ENCODE assay signal across 8 cellular contexts in the genomic region with DNA sequence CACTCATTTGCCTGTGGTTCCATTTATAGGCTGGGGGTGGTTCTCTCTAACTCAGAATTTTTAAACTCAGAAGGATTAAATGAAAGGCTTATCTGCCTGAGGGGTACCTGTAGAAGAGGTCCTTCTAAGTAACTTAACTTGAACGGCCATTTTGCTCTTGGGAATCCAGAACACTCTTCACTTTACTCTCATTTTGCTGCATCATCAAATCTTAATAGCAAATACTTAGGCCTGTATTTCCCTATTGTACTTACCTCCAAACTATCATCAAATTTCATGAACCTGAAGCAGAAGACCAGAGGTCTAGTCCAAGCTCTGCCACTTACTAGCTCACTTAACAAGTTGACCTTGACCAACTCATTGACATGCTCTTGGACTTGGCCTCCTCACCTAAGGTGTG.
"Had no signal": no experiment of that assay in that cellular context is flagged by ENCODE, and none has a peak within 500 bp of the region (broad histone marks: within the 10 kb centered on the region; RNA-seq: fewer than 3 reads in every experiment).

No MANE protein-coding gene starts in this region.

- H3K9ac ChIP-seq: GM23248, KMS-11 had no signal

- H3K27ac ChIP-seq: GM23248, KMS-11 had no signal

- H3K4me2 ChIP-seq: KMS-11 had no signal

- H3K4me3 ChIP-seq: GM23248 had no signal

- FAIRE-seq: HTR-8/SVneo had no signal

- H2AFZ ChIP-seq: GM23248 had no signal

- DNase-seq: GM23248, GOT3, H9, HCEC 1CT, Karpas-422, KBM-7 had no signal
